9 cellular contexts compared by ENCODE assay signal in genomic region chr9:120985759-120986353, GRCh38. TPM values are rescaled to one million over a fixed set of nuclear protein-coding genes. Genes with fewer than 3 reads are reported as not detected.
A peak's percentile ranks its signal among the peaks of the same experiment; 100 is the strongest.
DNase-seq lines count a peak whose midpoint lies in the region; ATAC-seq and TF ChIP-seq lines count a peak whose summit lies in the region.
"Had no signal": no experiment of that assay in that cellular context is flagged by ENCODE, and none has a peak within 500 bp of the region (broad histone marks: within the 10 kb centered on the region; RNA-seq: fewer than 3 reads in every experiment).

No MANE protein-coding gene starts in this region.

- no peaks in the 10 kb centered on the region for H3K27me3 ChIP-seq in brain microvascular endothelial cell (replicated peaks)
- H3K27me3 ChIP-seq in lower lobe of right lung (ENCODE audit: low read depth): no peaks in the 10 kb centered on the region

- H3K4me3 ChIP-seq in brain microvascular endothelial cell (ENCODE audit: low read depth, low read length) (no peak overlapping the region), lower lobe of right lung (no peak overlapping the region)

- intact Hi-C loops in lower lobe of right lung (cut with DNase I): no loop called here

- H3K4me1 ChIP-seq in lower lobe of right lung: peaks cover 4% of the 10 kb centered on the region

- in situ Hi-C loops in ACHN (cut with HindIII; ENCODE audit: low pct_ligation_motif_present, low pct_unique_long_range_greater_than_20kb, low sequenced_read_pairs): no loop called here
- in situ Hi-C loops in GM13976 (cut with MboI; ENCODE audit: low sequenced_read_pairs, unreplicated experiment): loop anchor here (10.0 kb wide), 1 partner anchor 79 kb away; no protein-coding TSS in a partner anchor
- in situ Hi-C loops in brain microvascular endothelial cell (cut with HindIII; ENCODE audit: low pct_ligation_motif_present, low sequenced_read_pairs): no loop called here

- H3K27ac ChIP-seq in brain microvascular endothelial cell (no peak overlapping the region), lower lobe of right lung (no peak overlapping the region)
- H3K27ac ChIP-seq: epithelial cell of prostate had no signal

- peak; percentile 42 for TF ChIP-seq CTCF in GM13976 (IDR thresholded peaks at IDR 0.05; ENCODE audit: borderline replicate concordance, control extremely low read depth, extremely low read depth, insufficient read depth, missing control alignments)
- peak; percentile 67 for TF ChIP-seq CTCF in brain microvascular endothelial cell (IDR thresholded peaks at IDR 0.05; ENCODE audit: low read depth, low read length, missing control alignments)
- peak; percentile 49 for TF ChIP-seq CTCF in lower lobe of right lung (IDR thresholded peaks at IDR 0.05)

- ATAC-seq in lower lobe of right lung (peak; percentile 53 to 90), HG02852 (IDR thresholded peaks at IDR 0.05; ENCODE audit: unreplicated experiment) (no peak), GM21528 (IDR thresholded peaks at IDR 0.05; ENCODE audit: low FRiP score, unreplicated experiment) (no peak)

- peak; percentile 58 for DNase-seq in ACHN
- peak; percentile 50 for DNase-seq in GM13976 (ENCODE audit: low spot score)
- peak; percentile 32 for DNase-seq in NCI-H345 (lab: John Stamatoyannopoulos, UW)
- DNase-seq in brain microvascular endothelial cell: peak; percentile 53
- DNase-seq in lower lobe of right lung: no peak
- no peak for DNase-seq in 8988T

- no peaks in the 10 kb centered on the region for H3K36me3 ChIP-seq in brain microvascular endothelial cell (replicated peaks)
- no peaks in the 10 kb centered on the region for H3K36me3 ChIP-seq in lower lobe of right lung

- no peaks in the 10 kb centered on the region for H3K9me3 ChIP-seq in lower lobe of right lung

RNA-seq across cellular contexts. Expression of gene TRAF1, which starts 59.3 kb away (rescaled TPM):
- total RNA-seq in lower lobe of right lung: 5.8 TPM

Comparison
In these comparisons a context has a peak if more than half of its experiments do, and no peak if none do; other contexts are left out.
1. DNase-seq: peak in ACHN (single experiment), GM13976 (single experiment), NCI-H345 (single experiment) and brain microvascular endothelial cell (single experiment); none in lower lobe of right lung (single experiment) and 8988T (single experiment).
2. ATAC-seq: peak in lower lobe of right lung (2 of 2); none in HG02852 (single experiment) and GM21528 (single experiment).
3. Peak in every context shown above with its lines, with median percentiles within 50 percentile points of each other: CTCF ChIP-seq.